8 cellular contexts compared by ENCODE assay signal in the genomic region with DNA sequence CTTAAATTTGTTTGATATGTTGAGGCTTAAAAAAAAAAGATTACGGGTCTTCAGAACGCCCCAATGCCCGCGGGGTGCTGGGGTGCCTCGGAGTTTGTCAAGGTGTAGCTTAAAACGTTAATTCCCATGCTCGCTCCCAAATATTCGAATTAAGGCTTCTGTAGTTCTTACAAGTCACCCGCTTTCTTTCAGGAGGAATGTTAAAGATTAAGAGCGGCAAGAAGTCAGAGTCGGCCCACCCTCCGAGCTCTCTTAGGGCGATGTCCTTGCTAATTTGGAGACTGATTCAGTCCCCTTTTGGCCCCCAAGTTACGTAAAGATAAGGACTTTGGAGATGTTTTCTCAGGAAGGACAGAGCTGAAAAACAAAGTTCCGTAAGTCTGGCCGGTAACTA. TPM values are rescaled to one million over a fixed set of nuclear protein-coding genes. Genes with fewer than 3 reads are reported as not detected.
DNase-seq lines count a peak whose midpoint lies in the region; ATAC-seq and TF ChIP-seq lines count a peak whose summit lies in the region.

No MANE protein-coding gene starts in this region.

- peak overlapping the region; percentile 83 for H4K8ac ChIP-seq in mesendoderm (ENCODE audit: low read depth, low read length)

- peak overlapping the region; percentile 31 for H3K18ac ChIP-seq in mesendoderm (ENCODE audit: low read length)

- POLR2A ChIA-PET in MCF 10A (lab: Yijun Ruan, JAX) = interaction anchor here (0.7 to 4.9 kb wide), 21 partner anchors 9 to 909 kb away, joined by 3 to 38 read pairs (median 4); a partner anchor contains a TSS

- H2BK120ac ChIP-seq in mesendoderm (ENCODE audit: low read depth, low read length) = peak overlapping the region; percentile 48

- TSS peak; percentile 95 for BruUV-seq in MCF 10A (replicated peaks; lab: Mats Ljungman, UMichigan)

- H3K4me1 ChIP-seq in DOHH2 (ENCODE audit: control insufficient read depth, low read length) (peaks cover 33% of the 10 kb centered on the region), mesendoderm (ENCODE audit: control insufficient read depth, low read depth, low read length) (peaks cover 2% of the 10 kb centered on the region)

- H3K9ac ChIP-seq in mesendoderm (ENCODE audit: low read length) = peak overlapping the region; percentile 76

- peak overlapping the region; percentile 99 for H3K27ac Mint-ChIP-seq in MCF 10A (ENCODE audit: low read depth, unreplicated experiment)

- H2BK5ac ChIP-seq in mesendoderm (ENCODE audit: low read length) = no peak overlapping the region

- no peak for ATAC-seq in GM18867 (IDR thresholded peaks at IDR 0.05; ENCODE audit: unreplicated experiment)
- ATAC-seq in HG03378 (IDR thresholded peaks at IDR 0.05; ENCODE audit: unreplicated experiment) = no peak
- ATAC-seq in GM21825 (IDR thresholded peaks at IDR 0.05; ENCODE audit: unreplicated experiment) = no peak

- CTCF ChIA-PET in MCF 10A (lab: Yijun Ruan, JAX) = interaction anchor here (0.6 to 1.0 kb wide), 5 partner anchors 294 to 1054 kb away, joined by 3 to 4 read pairs (median 3); no protein-coding TSS in a partner anchor

- H3K36me3 Mint-ChIP-seq in MCF 10A (ENCODE audit: insufficient read depth, unreplicated experiment) = peaks cover 49% of the 10 kb centered on the region

- no peaks in the 10 kb centered on the region for H3K9me3 Mint-ChIP-seq in MCF 10A (ENCODE audit: unreplicated experiment)

- H4K20me1 ChIP-seq in DOHH2 (ENCODE audit: control insufficient read depth, insufficient read depth, low read depth, low read length) = peaks cover 39% of the 10 kb centered on the region

- peaks cover 30% of the 10 kb centered on the region for H3K4me1 Mint-ChIP-seq in MCF 10A (ENCODE audit: insufficient read depth, unreplicated experiment)

- H3K4me3 Mint-ChIP-seq in MCF 10A (ENCODE audit: unreplicated experiment) = peak overlapping the region; percentile 99

- no peaks in the 10 kb centered on the region for H3K27me3 Mint-ChIP-seq in MCF 10A (ENCODE audit: insufficient read depth, unreplicated experiment)

- H3K36me3 ChIP-seq in DOHH2 (ENCODE audit: control insufficient read depth, low read length) (peaks cover 42% of the 10 kb centered on the region), mesendoderm (ENCODE audit: control insufficient read depth, insufficient read depth, low read length) (peaks cover 5% of the 10 kb centered on the region)

- TF ChIP-seq CTCF in DOHH2 (IDR thresholded peaks at IDR 0.05; ENCODE audit: low read depth, low read length, poor library complexity, severe bottlenecking) = no peak
- TF ChIP-seq CTCF in MCF 10A (IDR thresholded peaks at IDR 0.05; ENCODE audit: unreplicated experiment) = no peak

- peaks cover 29% of the 10 kb centered on the region for H3F3A ChIP-seq in DOHH2 (ENCODE audit: control insufficient read depth, insufficient read depth)

- no peaks in the 10 kb centered on the region for H3K9me2 ChIP-seq in DOHH2 (replicated peaks; ENCODE audit: control insufficient read depth, low read length)

- no peaks in the 10 kb centered on the region for H3K79me1 ChIP-seq in mesendoderm (ENCODE audit: low read length)

- H3K27ac ChIP-seq in DOHH2 (ENCODE audit: low read depth, low read length) (peak overlapping the region; percentile 68), mesendoderm (ENCODE audit: low read depth, low read length) (peak overlapping the region; percentile 42)

- H2BK15ac ChIP-seq in mesendoderm (replicated peaks; ENCODE audit: low read depth) = no peak overlapping the region

- H3K4me2 ChIP-seq in DOHH2 (ENCODE audit: low read length) (peak overlapping the region; percentile 80), mesendoderm (ENCODE audit: low read length) (peak overlapping the region; percentile 22)

- peak overlapping the region; percentile 90 for H3K56ac ChIP-seq in mesendoderm (ENCODE audit: low read length)

- no peaks in the 10 kb centered on the region for H3K27me3 ChIP-seq in DOHH2 (ENCODE audit: control insufficient read depth, low read length)
- no peaks in the 10 kb centered on the region for H3K27me3 ChIP-seq in mesendoderm (ENCODE audit: insufficient read depth, low read length, poor library complexity)

- H2AK5ac ChIP-seq in mesendoderm (ENCODE audit: low read length) = no peak overlapping the region

- H3K23ac ChIP-seq in mesendoderm (ENCODE audit: low read length) = no peak overlapping the region

- peak; percentile 10 for DNase-seq in Jurkat, Clone E6-1 (ENCODE audit: low read depth, low spot score)
- DNase-seq in MCF 10A (ENCODE audit: unreplicated experiment) (no peak), mesendoderm (peak; percentile 65), DMS153 treated with DMSO at 0.1 percent for 48 hours (lab: John Stamatoyannopoulos, UW; ENCODE audit: unreplicated experiment) (no peak)

- H3K4me3 ChIP-seq in DOHH2 (ENCODE audit: low read length) = peak overlapping the region; percentile 83
- H3K4me3 ChIP-seq in Jurkat, Clone E6-1 (ENCODE audit: low read length) = peak overlapping the region; percentile 68
- H3K4me3 ChIP-seq in mesendoderm (ENCODE audit: low read length) = peak overlapping the region; percentile 33

- intact Hi-C loops in MCF 10A (cut with micrococcal nuclease) = no loop called here

- WGBS in mesendoderm (ENCODE audit: extremely low coverage, insufficient coverage, low lambda C conversion rate) = no CpG with 5 or more reads among the region's 16 CpGs

- H3K9me3 ChIP-seq in DOHH2 (ENCODE audit: control insufficient read depth, insufficient read depth, low read length) = no peaks in the 10 kb centered on the region

- H3K79me2 ChIP-seq in DOHH2 (ENCODE audit: control insufficient read depth, low read length) (peaks cover 55% of the 10 kb centered on the region), mesendoderm (ENCODE audit: control insufficient read depth, insufficient read depth, low read length) (peaks cover 42% of the 10 kb centered on the region)

- no peak overlapping the region for H4K5ac ChIP-seq in mesendoderm (ENCODE audit: low read length)

- peak overlapping the region; percentile 89 for H3K4ac ChIP-seq in mesendoderm (ENCODE audit: low read depth, low read length)

RNA-seq across cellular contexts. Expression of a gene that starts 0.8 kb away (rescaled TPM):
- 2,754 TPM for polyA plus RNA-seq in Jurkat, Clone E6-1 (2012; ENCODE audit: insufficient read depth, insufficient read length)
- total RNA-seq in MCF 10A (2022) = 3,249 and 4,548 TPM in 2 replicates
- 4,670 TPM for polyA plus RNA-seq in mesendoderm (2013, experiment 1 of 2)
- 4,303 TPM for polyA plus RNA-seq in mesendoderm (2013, experiment 2 of 2)

RNA-seq across cellular contexts. Expression of a gene that starts 32.6 kb away (rescaled TPM):
- not detected for polyA plus RNA-seq in Jurkat, Clone E6-1 (2012; ENCODE audit: insufficient read depth, insufficient read length)
- total RNA-seq in MCF 10A (2022) = not detected in 2 replicates
- 2.2 TPM for polyA plus RNA-seq in mesendoderm (2013, experiment 1 of 2)
- 2.8 TPM for polyA plus RNA-seq in mesendoderm (2013, experiment 2 of 2)

Comparison
In these comparisons a context has a peak if more than half of its experiments do, and no peak if none do; other contexts are left out.
1. H3K4me3 ChIP-seq: peak in every context shown above with its lines; median percentile 83 in DOHH2; 68 in Jurkat, Clone E6-1; 33 in mesendoderm.
2. DNase-seq: peak in Jurkat, Clone E6-1 (single experiment) and mesendoderm (single experiment); none in MCF 10A (single experiment) and DMS153 treated with DMSO at 0.1 percent for 48 hours (single experiment).